Comparison of ENCODE assay signal across 9 cellular contexts in the genomic region with DNA sequence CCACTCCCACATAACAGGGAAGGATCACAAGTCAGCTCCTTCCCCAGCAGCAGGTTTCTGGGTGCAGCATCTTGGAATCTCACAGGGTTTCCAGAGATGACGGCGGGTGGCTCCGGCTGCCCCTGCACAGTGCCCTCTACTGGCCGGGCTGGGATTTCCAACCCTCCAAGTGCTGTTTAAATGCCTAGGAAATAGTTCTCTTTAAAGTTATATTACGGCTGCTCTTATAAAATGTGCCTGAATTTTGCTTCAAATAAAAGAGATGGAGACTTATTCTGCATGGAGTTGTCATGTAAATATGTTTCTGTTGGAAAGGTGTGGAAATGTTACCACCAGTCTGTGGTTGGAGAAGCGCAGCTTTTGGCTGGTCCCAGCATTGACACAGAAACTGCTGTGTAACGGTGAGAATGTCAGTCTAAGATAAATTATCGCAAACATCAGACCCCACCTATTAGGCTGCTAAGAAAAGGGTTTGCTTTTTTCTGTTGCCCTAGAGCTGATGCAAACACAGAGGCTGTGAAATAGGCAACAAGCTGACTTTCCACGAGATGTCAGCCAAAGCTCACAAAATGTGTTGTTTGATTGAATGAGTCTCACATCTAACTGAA. TPM values are rescaled to one million over a fixed set of nuclear protein-coding genes. Genes with fewer than 3 reads are reported as not detected.
DNase-seq lines count a peak whose midpoint lies in the region; ATAC-seq and TF ChIP-seq lines count a peak whose summit lies in the region.
"Had no signal": no experiment of that assay in that cellular context is flagged by ENCODE, and none has a peak within 500 bp of the region (broad histone marks: within the 10 kb centered on the region; RNA-seq: fewer than 3 reads in every experiment).

No MANE protein-coding gene starts in this region.

- no peak overlapping the region for H2AFZ ChIP-seq in DND-41 (ENCODE audit: low read depth, low read length)

- peaks cover 10% of the 10 kb centered on the region; the same call in 1 of the 2 replicates for H4K20me1 ChIP-seq in DND-41 (ENCODE audit: insufficient read depth, low read length)

- H3K9me3 ChIP-seq in DND-41 (ENCODE audit: insufficient read depth, low read length, severe bottlenecking) (no peaks in the 10 kb centered on the region), esophagus squamous epithelium (no peaks in the 10 kb centered on the region)

- peaks cover 29% of the 10 kb centered on the region for H3K4me1 Mint-ChIP-seq in activated CD4-positive, alpha-beta T cell treated with anti-CD3 and anti-CD28 coated beads, Interleukin-2, amount 10 ng/mL, durations not matched to agents 24 days and 14 days

- H3K9ac ChIP-seq in DND-41 (ENCODE audit: low read depth, low read length), result no peak overlapping the region

- peaks cover 13% of the 10 kb centered on the region for H3K36me3 Mint-ChIP-seq in activated CD4-positive, alpha-beta T cell treated with anti-CD3 and anti-CD28 coated beads, Interleukin-2, amount 10 ng/mL, durations not matched to agents 24 days and 14 days (ENCODE audit: low read depth)

- no peak for TF ChIP-seq POLR2A in esophagus squamous epithelium (IDR thresholded peaks at IDR 0.05)

- DNase-seq in DND-41 (peak; percentile 57), MV-4-11 (lab: John Stamatoyannopoulos, UW) (peak; percentile 28), esophagus squamous epithelium (lab: John Stamatoyannopoulos, UW) (no peak)
- peak; percentile 89 for DNase-seq in activated CD4-positive, alpha-beta T cell treated with anti-CD3 and anti-CD28 coated beads, Interleukin-2, amount 10 ng/mL, durations not matched to agents 24 days and 14 days
- DNase-seq in stimulated activated CD4-positive, alpha-beta T cell treated with anti-CD3 and anti-CD28 coated beads, Interleukin-12 subunit alpha, Interleukin-12 subunit beta, amount 100 ng/mL, for 48 hours (ENCODE audit: low read depth in 2 of 3, low spot score in 1 of 3), result peak; percentile 33 to 55 (median 49)

- H3K27ac ChIP-seq in DND-41 (ENCODE audit: low read length) (no peak overlapping the region), esophagus squamous epithelium (no peak overlapping the region)

- peaks cover 12% of the 10 kb centered on the region for H3K27me3 Mint-ChIP-seq in activated CD4-positive, alpha-beta T cell treated with anti-CD3 and anti-CD28 coated beads, Interleukin-2, amount 10 ng/mL, durations not matched to agents 24 days and 14 days

- H3K4me3 ChIP-seq in DND-41 (ENCODE audit: low read depth in 1 of 2, low read length in 2 of 2) (no peak overlapping the region), esophagus squamous epithelium (no peak overlapping the region)

- H3K79me2 ChIP-seq in DND-41 (ENCODE audit: insufficient read depth, low read length), result peaks cover 26% of the 10 kb centered on the region

- peaks cover 12% of the 10 kb centered on the region for H3K27me3 ChIP-seq in DND-41 (ENCODE audit: insufficient read depth, low read length, poor library complexity)
- H3K27me3 ChIP-seq in esophagus squamous epithelium, result no peaks in the 10 kb centered on the region

- 36 to 41% methylated on average over 7 to 9 of the region's 9 CpGs for WGBS in esophagus squamous epithelium, 2 donors

- H3K9me3 Mint-ChIP-seq in activated CD4-positive, alpha-beta T cell treated with anti-CD3 and anti-CD28 coated beads, Interleukin-2, amount 10 ng/mL, durations not matched to agents 24 days and 14 days, result no peaks in the 10 kb centered on the region

- H3K4me3 Mint-ChIP-seq in activated CD4-positive, alpha-beta T cell treated with anti-CD3 and anti-CD28 coated beads, Interleukin-2, amount 10 ng/mL, durations not matched to agents 24 days and 14 days, result no peak overlapping the region

- peaks cover 16% of the 10 kb centered on the region for H3K36me3 ChIP-seq in DND-41 (ENCODE audit: insufficient read depth, low read length)
- no peaks in the 10 kb centered on the region for H3K36me3 ChIP-seq in esophagus squamous epithelium

- ATAC-seq in DND-41 (ENCODE audit: insufficient read depth, low read depth) (no peak), GM19035 (IDR thresholded peaks at IDR 0.05; ENCODE audit: unreplicated experiment) (no peak), HG03159 (IDR thresholded peaks at IDR 0.05; ENCODE audit: unreplicated experiment) (no peak), HG02678 (IDR thresholded peaks at IDR 0.05; ENCODE audit: unreplicated experiment) (no peak)

- no peak overlapping the region for H3K27ac Mint-ChIP-seq in activated CD4-positive, alpha-beta T cell treated with anti-CD3 and anti-CD28 coated beads, Interleukin-2, amount 10 ng/mL, durations not matched to agents 24 days and 14 days

- TF ChIP-seq CTCF in DND-41 (IDR thresholded peaks at IDR 0.05; ENCODE audit: borderline replicate concordance, extremely low read depth, low read length, poor library complexity, severe bottlenecking) (peak; percentile 78), esophagus squamous epithelium (IDR thresholded peaks at IDR 0.05) (peak in 5 of 6 experiments; percentile 50 to 82 (median 67))

- H3K4me1 ChIP-seq in DND-41 (ENCODE audit: insufficient read depth, low read length), result peaks cover 21% of the 10 kb centered on the region
- H3K4me1 ChIP-seq in esophagus squamous epithelium, result peaks cover 7 to 23% (median 10%) of the 10 kb centered on the region in 3 donors

- no peak overlapping the region for H3K4me2 ChIP-seq in DND-41 (ENCODE audit: insufficient read depth, low read length)

- intact Hi-C loops in activated CD4-positive, alpha-beta T cell treated with anti-CD3 and anti-CD28 coated beads, Interleukin-2, amount 10 ng/mL, durations not matched to agents 24 days and 14 days (cut with micrococcal nuclease), result loop anchor here (2.0 to 10.0 kb wide), 2 partner anchors 303 to 643 kb away; no protein-coding TSS in a partner anchor
- intact Hi-C loops in esophagus squamous epithelium (cut with DNase I), result no loop called here

RNA-seq across cellular contexts. Expression of gene HJURP, which starts 3.3 kb away (rescaled TPM):
- total RNA-seq in activated CD4-positive, alpha-beta T cell treated with anti-CD3 and anti-CD28 coated beads, Interleukin-2, amount 10 ng/mL, durations not matched to agents 24 days and 14 days, result 41.5 and 45.6 TPM in 2 replicates
- total RNA-seq in esophagus squamous epithelium, result 1 to 10 TPM; 5.1 to 8.5 (median 5.8) TPM

RNA-seq across cellular contexts. Expression of gene TRPM8, which starts 59.6 kb away (rescaled TPM):
- not detected in 2 replicates for total RNA-seq in activated CD4-positive, alpha-beta T cell treated with anti-CD3 and anti-CD28 coated beads, Interleukin-2, amount 10 ng/mL, durations not matched to agents 24 days and 14 days
- not detected for total RNA-seq in esophagus squamous epithelium
- total RNA-seq: mononuclear cell had no signal
